ENCODE assay signal across 8 cellular contexts in genomic region chr2:240435457-240435954, GRCh38. TPM values are rescaled to one million over a fixed set of nuclear protein-coding genes. Genes with fewer than 3 reads are reported as not detected.
DNase-seq lines count a peak whose midpoint lies in the region; ATAC-seq lines count a peak whose summit lies in the region.

Gene GPC1 (plus strand): TSS chr2:240435663. CDS start chr2:240435919, 256 bp downstream.

- DNase-seq in Caki2 (ENCODE audit: low read depth) (peak; percentile 60), LHCN-M2 (ENCODE audit: low read depth) (peak; percentile 76), T-helper 9 cell (peak; percentile 40), dermis blood vessel endothelial cell (peak; percentile 67), left kidney (ENCODE audit: low read depth, low spot score) (peak; percentile 93)
- DNase-seq in stimulated activated CD8-positive, alpha-beta memory T cell treated with anti-CD3 and anti-CD28 coated beads, Interleukin-15, amount 100 ng/mL, for 24 hours (ENCODE audit: low read depth): peak; percentile 26

- ATAC-seq in GM19467 (IDR thresholded peaks at IDR 0.05; ENCODE audit: unreplicated experiment) (peak; percentile 49), HG03469 (IDR thresholded peaks at IDR 0.05; ENCODE audit: unreplicated experiment) (no peak)

- in situ Hi-C loops in Caki2 (cut with HindIII; ENCODE audit: low pct_unique_long_range_greater_than_20kb, low sequenced_read_pairs): no loop called here

RNA-seq across cellular contexts. Expression of gene GPC1, which starts in this region (rescaled TPM):
- 117 and 134 TPM in 2 replicates for total RNA-seq in Caki2 (2014; rRNA removed; shearing (Covaris generic); ENCODE audit: low replicate concordance)
- total RNA-seq in LHCN-M2 (2014; rRNA removed) (118 and 124 TPM in 2 replicates), dermis blood vessel endothelial cell (8.3 and 11.3 TPM in 2 replicates)
- polyA plus RNA-seq in LHCN-M2 (2012): 313 TPM

Comparison
In these comparisons a context has a peak if more than half of its experiments do, and no peak if none do; other contexts are left out.
1. DNase-seq: peak in every context shown above with its lines; median percentile 93 in left kidney; 76 in LHCN-M2; 67 in dermis blood vessel endothelial cell; 60 in Caki2; 40 in T-helper 9 cell; 26 in stimulated activated CD8-positive, alpha-beta memory T cell treated with anti-CD3 and anti-CD28 coated beads, Interleukin-15, amount 100 ng/mL, for 24 hours.